9 cellular contexts compared by ENCODE assay signal in genomic region chr3:115657168-115657567, GRCh38. TPM values are rescaled to one million over a fixed set of nuclear protein-coding genes. Genes with fewer than 3 reads are reported as not detected.
A peak's percentile ranks its signal among the peaks of the same experiment; 100 is the strongest.
DNase-seq lines count a peak whose midpoint lies in the region; ATAC-seq and TF ChIP-seq lines count a peak whose summit lies in the region.
"Had no signal": no experiment of that assay in that cellular context is flagged by ENCODE, and none has a peak within 500 bp of the region (broad histone marks: within the 10 kb centered on the region; RNA-seq: fewer than 3 reads in every experiment).

No MANE protein-coding gene starts in this region.

- CTCF ChIA-PET in PC-3 (lab: Charles Lee), result no interaction called here

- H3K36me3 Mint-ChIP-seq in HFFc6 (ENCODE audit: low read depth) (no peaks in the 10 kb centered on the region), nephron (ENCODE audit: low read depth) (no peaks in the 10 kb centered on the region)
- peaks cover 3% of the 10 kb centered on the region for H3K36me3 Mint-ChIP-seq in activated naive CD8-positive, alpha-beta T cell treated with anti-CD3 and anti-CD28 coated beads, Interleukin-2, amount 10 ng/mL, durations not matched to agents 7 days and 5 days

- peaks cover 34% of the 10 kb centered on the region for H3K27me3 ChIP-seq in PC-3 (ENCODE audit: low read length)

- H3K4me1 ChIP-seq in PC-3 (ENCODE audit: insufficient read depth, low read length), result peaks cover 5% of the 10 kb centered on the region

- no TSS peak for BruUV-seq in PC-3 (replicated peaks; lab: Mats Ljungman, UMichigan)

- no peak for ATAC-seq in activated naive CD8-positive, alpha-beta T cell treated with anti-CD3 and anti-CD28 coated beads, Interleukin-2, amount 10 ng/mL, durations not matched to agents 7 days and 5 days (ENCODE audit: low read depth)
- ATAC-seq in PC-3 (no peak), GM21786 (IDR thresholded peaks at IDR 0.05; ENCODE audit: unreplicated experiment) (no peak)

- no peak overlapping the region for H2AFZ ChIP-seq in PC-3 (ENCODE audit: low read length)

- POLR2A ChIA-PET in activated naive CD8-positive, alpha-beta T cell treated with anti-CD3 and anti-CD28 coated beads, Interleukin-2, amount 10 ng/mL, durations not matched to agents 7 days and 5 days (lab: Charles Lee), result interaction anchor here (0.9 kb wide), 1 partner anchor 127 kb away, joined by 3 read pairs; no protein-coding TSS in a partner anchor
- POLR2A ChIA-PET in PC-3 (lab: Charles Lee; ENCODE audit: unreplicated experiment), result interaction anchor here (0.6 kb wide), 1 partner anchor 122 kb away, joined by 3 read pairs; no protein-coding TSS in a partner anchor

- H4K20me1 ChIP-seq in PC-3 (ENCODE audit: low read length), result no peaks in the 10 kb centered on the region

- H3K27me3 Mint-ChIP-seq in HFFc6 (ENCODE audit: insufficient read depth) (0 out of 2 replicates have a peak, but pooled peaks cover 2% of the 10 kb centered on the region), nephron (ENCODE audit: low read depth) (no peaks in the 10 kb centered on the region)
- no peaks in the 10 kb centered on the region for H3K27me3 Mint-ChIP-seq in activated naive CD8-positive, alpha-beta T cell treated with anti-CD3 and anti-CD28 coated beads, Interleukin-2, amount 10 ng/mL, durations not matched to agents 7 days and 5 days

- DNase-seq in DMS53 (lab: John Stamatoyannopoulos, UW) (peak; percentile 4), DMS53 treated with DMSO at 0.1 percent for 48 hours (lab: John Stamatoyannopoulos, UW; ENCODE audit: unreplicated experiment) (no peak), HFFc6 (no peak), GM19238 (ENCODE audit: insufficient read length, low spot score) (no peak), PC-3 (no peak)
- DNase-seq in activated naive CD8-positive, alpha-beta T cell treated with anti-CD3 and anti-CD28 coated beads, Interleukin-2, amount 10 ng/mL, durations not matched to agents 7 days and 5 days, result no peak
- DNase-seq: NCI-H748 treated with DMSO at 0.1 percent for 48 hours had no signal

- H3K4me1 Mint-ChIP-seq in HFFc6 (ENCODE audit: low read depth), result peaks cover 59% of the 10 kb centered on the region
- peaks cover 28% of the 10 kb centered on the region for H3K4me1 Mint-ChIP-seq in activated naive CD8-positive, alpha-beta T cell treated with anti-CD3 and anti-CD28 coated beads, Interleukin-2, amount 10 ng/mL, durations not matched to agents 7 days and 5 days
- peaks cover 41% of the 10 kb centered on the region for H3K4me1 Mint-ChIP-seq in nephron

- H3K9me2 ChIP-seq in PC-3 (replicated peaks; ENCODE audit: low read length), result no peaks in the 10 kb centered on the region

- H3K4me3 ChIP-seq in PC-3 (ENCODE audit: low read length), result no peak overlapping the region

- no peak overlapping the region for H3K27ac ChIP-seq in PC-3 (ENCODE audit: low read length)

- TF ChIP-seq CTCF in HFFc6 (IDR thresholded peaks at IDR 0.05) (peak; percentile 32; the same call in 1 of the 2 replicates), nephron (IDR thresholded peaks at IDR 0.05; ENCODE audit: unreplicated experiment in 3 of 3) (no peak), PC-3 (conservative IDR thresholded peaks at IDR 0.05; ENCODE audit: low read depth, low read length) (no peak)

- H3F3A ChIP-seq in PC-3 (ENCODE audit: low read length, unreplicated experiment), result no peaks in the 10 kb centered on the region

- no peak overlapping the region for H3K4me2 ChIP-seq in PC-3 (ENCODE audit: low read length)

- no peaks in the 10 kb centered on the region for H3K36me3 ChIP-seq in PC-3 (ENCODE audit: low read depth, low read length)

- intact Hi-C loops in PC-3 (cut with micrococcal nuclease), result no loop called here

- H3K9me3 Mint-ChIP-seq in HFFc6 (no peaks in the 10 kb centered on the region), nephron (no peaks in the 10 kb centered on the region)
- no peaks in the 10 kb centered on the region for H3K9me3 Mint-ChIP-seq in activated naive CD8-positive, alpha-beta T cell treated with anti-CD3 and anti-CD28 coated beads, Interleukin-2, amount 10 ng/mL, durations not matched to agents 7 days and 5 days

- H3K9me3 ChIP-seq in PC-3 (ENCODE audit: low read length), result no peaks in the 10 kb centered on the region

- no peaks in the 10 kb centered on the region for H3K79me2 ChIP-seq in PC-3 (ENCODE audit: low read length)

- H3K4me3 Mint-ChIP-seq in HFFc6 (no peak overlapping the region; the same call in 1 of the 2 replicates), nephron (peak overlapping the region; percentile 53 to 78 (median 72))
- peak overlapping the region; percentile 62 for H3K4me3 Mint-ChIP-seq in activated naive CD8-positive, alpha-beta T cell treated with anti-CD3 and anti-CD28 coated beads, Interleukin-2, amount 10 ng/mL, durations not matched to agents 7 days and 5 days

- no peak overlapping the region for H3K9ac ChIP-seq in PC-3 (ENCODE audit: low read length)

- H3K27ac Mint-ChIP-seq in HFFc6, result peak overlapping the region; percentile 41; the same call in 1 of the 2 replicates
- peak overlapping the region; percentile 49 for H3K27ac Mint-ChIP-seq in activated naive CD8-positive, alpha-beta T cell treated with anti-CD3 and anti-CD28 coated beads, Interleukin-2, amount 10 ng/mL, durations not matched to agents 7 days and 5 days
- H3K27ac Mint-ChIP-seq in nephron, result peak overlapping the region; percentile 93 to 100 (median 99)

RNA-seq across cellular contexts. Expression of gene GAP43, which starts 33.9 kb away (rescaled TPM):
- total RNA-seq in HFFc6 (2021; fragmentation: NEBNext Ultra II Directional; extraction: Animal tissue kit (Norgen Biotek cat#: 25700)), result under 1 TPM in 1 of 6 experiments, not detected in 5; 0.09 TPM
- total RNA-seq in activated naive CD8-positive, alpha-beta T cell treated with anti-CD3 and anti-CD28 coated beads, Interleukin-2, amount 10 ng/mL, durations not matched to agents 7 days and 5 days, result not detected
- not detected in 2 replicates for total RNA-seq in PC-3 (2014; rRNA removed)

Comparison
In these comparisons a context has a peak if more than half of its experiments do, and no peak if none do; other contexts are left out.
1. H3K27ac Mint-ChIP-seq: peak in every context shown above with its lines; median percentile 99 in nephron; 49 in activated naive CD8-positive, alpha-beta T cell treated with anti-CD3 and anti-CD28 coated beads, Interleukin-2, amount 10 ng/mL, durations not matched to agents 7 days and 5 days; 41 in HFFc6.